28 cellular contexts compared by ENCODE assay signal in genomic region chr14:23310546-23310945, GRCh38.
"Had no signal": no experiment of that assay in that cellular context is flagged by ENCODE, and none has a peak within 500 bp of the region (broad histone marks: within the 10 kb centered on the region; RNA-seq: fewer than 3 reads in every experiment).

No MANE protein-coding gene starts in this region.

- H3K9me3 Mint-ChIP-seq: effector memory CD8-positive, alpha-beta T cell; naive B cell; nephron progenitor cell; stimulated activated effector memory CD8-positive, alpha-beta T cell treated with anti-CD3 and anti-CD28 coated beads, Interleukin-12 subunit alpha, Interleukin-12 subunit beta, amount 100 ng/mL, for 72 hours had no signal

- H3K27ac ChIP-seq: colonic mucosa, heart right ventricle, left ventricle myocardium inferior, lower lobe of right lung, neutrophil, parathyroid adenoma, sigmoid colon, stomach, thyroid gland, vagina had no signal

- DNase-seq: colonic mucosa; dermis blood vessel endothelial cell; effector memory CD8-positive, alpha-beta T cell; erythroblast; esophagus squamous epithelium; foreskin melanocyte; glutamatergic neuron; heart right ventricle; hippocampal formation; kidney glomerular epithelial cell; left colon; left ventricle myocardium inferior; lower lobe of right lung; naive B cell; nephron progenitor cell; right cardiac atrium; sigmoid colon; stimulated activated CD4-positive, alpha-beta T cell treated with anti-CD3 and anti-CD28 coated beads, Interleukin-2, amount 100 ng/mL, for 24 hours; stimulated activated CD4-positive, alpha-beta T cell treated with anti-CD3 and anti-CD28 coated beads, Interleukin-4, amount 100 ng/mL, for 24 hours; stimulated activated naive CD4-positive, alpha-beta T cell treated with Interleukin-2 at 50 U/mL for 16 hours; stomach; thyroid gland; trophoblast cell had no signal

- H2AFZ ChIP-seq: parathyroid adenoma had no signal

- H3K36me3 ChIP-seq: colonic mucosa had no signal

- H3K27me3 Mint-ChIP-seq: progenitor cell of endocrine pancreas had no signal

- H3K27me3 ChIP-seq: colonic mucosa, esophagus squamous epithelium, heart right ventricle, neutrophil, sigmoid colon, stomach, thyroid gland, vagina had no signal

- ATAC-seq: effector memory CD8-positive, alpha-beta T cell; heart right ventricle; left colon; lower lobe of right lung; right cardiac atrium; stimulated activated effector memory CD8-positive, alpha-beta T cell treated with anti-CD3 and anti-CD28 coated beads, Interleukin-12 subunit alpha, Interleukin-12 subunit beta, amount 100 ng/mL, for 72 hours had no signal

- H3K9me3 ChIP-seq: colonic mucosa, esophagus squamous epithelium, heart right ventricle, left ventricle myocardium inferior, lower lobe of right lung, neutrophil, sigmoid colon, stomach, thyroid gland, vagina had no signal

- H3K9ac ChIP-seq: parathyroid adenoma had no signal

- H3K4me3 Mint-ChIP-seq: effector memory CD8-positive, alpha-beta T cell; naive B cell; nephron progenitor cell; stimulated activated effector memory CD8-positive, alpha-beta T cell treated with anti-CD3 and anti-CD28 coated beads, Interleukin-12 subunit alpha, Interleukin-12 subunit beta, amount 100 ng/mL, for 72 hours had no signal

- H3K27ac Mint-ChIP-seq: effector memory CD8-positive, alpha-beta T cell; naive B cell; nephron progenitor cell; progenitor cell of endocrine pancreas; stimulated activated effector memory CD8-positive, alpha-beta T cell treated with anti-CD3 and anti-CD28 coated beads, Interleukin-12 subunit alpha, Interleukin-12 subunit beta, amount 100 ng/mL, for 72 hours had no signal

- H3K4me3 ChIP-seq: colonic mucosa, esophagus squamous epithelium, heart right ventricle, left ventricle myocardium inferior, lower lobe of right lung, sigmoid colon, stomach, thyroid gland, vagina had no signal

- H3K36me3 Mint-ChIP-seq: naive B cell; stimulated activated effector memory CD8-positive, alpha-beta T cell treated with anti-CD3 and anti-CD28 coated beads, Interleukin-12 subunit alpha, Interleukin-12 subunit beta, amount 100 ng/mL, for 72 hours had no signal
